ENCODE assay signal across 10 cellular contexts in genomic region chr10:119090026-119090808, GRCh38. TPM values are rescaled to one million over a fixed set of nuclear protein-coding genes. Genes with fewer than 3 reads are reported as not detected.
DNase-seq lines count a peak whose midpoint lies in the region; ATAC-seq and TF ChIP-seq lines count a peak whose summit lies in the region.
"Had no signal": no experiment of that assay in that cellular context is flagged by ENCODE, and none has a peak within 500 bp of the region (broad histone marks: within the 10 kb centered on the region; RNA-seq: fewer than 3 reads in every experiment).

No MANE protein-coding gene starts in this region.

- CTCF ChIA-PET in MCF 10A (lab: Yijun Ruan, JAX) = interaction anchor here (0.7 kb wide), 1 partner anchor 24 kb away, joined by 3 read pairs; no protein-coding TSS in a partner anchor

- intact Hi-C loops in MCF 10A (cut with micrococcal nuclease) (no loop called here), breast epithelium (cut with DNase I; ENCODE audit: low total_unique reads) (no loop called here), transverse colon (cut with DNase I; ENCODE audit: low total_unique reads) (no loop called here)

- no peak for DNase-seq in MCF 10A (ENCODE audit: unreplicated experiment)
- no peak for DNase-seq in breast epithelium (ENCODE audit: low spot score in 2 of 2)
- peak; percentile 46 for DNase-seq in T-helper 22 cell (ENCODE audit: low read depth)
- peak; percentile 56 to 65 for DNase-seq in erythroblast (lab: John Stamatoyannopoulos, UW)
- DNase-seq in transverse colon = peak; percentile 66
- no peak for DNase-seq in MG63
- no peak for DNase-seq in NCI-H1417 (lab: John Stamatoyannopoulos, UW)
- DNase-seq: NCI-H1930 had no signal

- H3K36me3 Mint-ChIP-seq in MCF 10A (ENCODE audit: insufficient read depth, unreplicated experiment) = no peaks in the 10 kb centered on the region

- peak overlapping the region; percentile 49 for H3K27ac Mint-ChIP-seq in MCF 10A (ENCODE audit: low read depth, unreplicated experiment)

- H3K36me3 ChIP-seq in breast epithelium (no peaks in the 10 kb centered on the region), transverse colon (no peaks in the 10 kb centered on the region), MG63 (no peaks in the 10 kb centered on the region)

- WGBS in transverse colon (ENCODE audit: low coverage in 1 of 2), 2 donors = 39 to 49% methylated on average over 9 to 13 of the region's 13 CpGs

- TF ChIP-seq EP300 in transverse colon (IDR thresholded peaks at IDR 0.05; ENCODE audit: low read depth) = no peak

- ATAC-seq in HG02610 (IDR thresholded peaks at IDR 0.05; ENCODE audit: unreplicated experiment) = no peak

- H3K27ac ChIP-seq in breast epithelium (no peak overlapping the region), transverse colon (peak overlapping the region; percentile 71 to 87 (median 81))

- in situ Hi-C loops in transverse colon (cut with MboI; ENCODE audit: low pct_ligation_motif_present in 1 of 4, low pct_unique_long_range_greater_than_20kb in 1 of 4, low sequenced_read_pairs in 3 of 4) = no loop called here

- TF ChIP-seq CTCF in MCF 10A (IDR thresholded peaks at IDR 0.05; ENCODE audit: unreplicated experiment) (no peak), breast epithelium (IDR thresholded peaks at IDR 0.05) (no peak), transverse colon (IDR thresholded peaks at IDR 0.05) (peak in 2 of 5 experiments; percentile 15 to 24)

- POLR2A ChIA-PET in MCF 10A (lab: Yijun Ruan, JAX) = interaction anchor here (0.6 to 2.9 kb wide), 13 partner anchors 8 to 567 kb away, joined by 3 to 21 read pairs (median 3); partner anchors contain the start of genes DENND10, EIF3A and NANOS1

- TF ChIP-seq POLR2A in breast epithelium (IDR thresholded peaks at IDR 0.05) (no peak), erythroblast (IDR thresholded peaks at IDR 0.05; ENCODE audit: low read length) (no peak), transverse colon (IDR thresholded peaks at IDR 0.05) (no peak)

- H3K27me3 ChIP-seq in breast epithelium (no peaks in the 10 kb centered on the region), transverse colon (no peaks in the 10 kb centered on the region), MG63 (no peaks in the 10 kb centered on the region)

- H3K9me3 Mint-ChIP-seq in MCF 10A (ENCODE audit: unreplicated experiment) = peaks cover 4% of the 10 kb centered on the region
- H3K9me3 Mint-ChIP-seq: neural crest cell had no signal

- peaks cover 20% of the 10 kb centered on the region for H3K4me1 Mint-ChIP-seq in MCF 10A (ENCODE audit: insufficient read depth, unreplicated experiment)

- no TSS peak for BruUV-seq in MCF 10A (replicated peaks; lab: Mats Ljungman, UMichigan)

- H3K4me1 ChIP-seq in breast epithelium = no peaks in the 10 kb centered on the region
- H3K4me1 ChIP-seq in transverse colon = peaks cover 0 to 14% (median 6%) of the 10 kb centered on the region in 4 donors

- H3K9me3 ChIP-seq in breast epithelium (no peaks in the 10 kb centered on the region), transverse colon (no peaks in the 10 kb centered on the region), MG63 (no peaks in the 10 kb centered on the region)

- no peak overlapping the region for H3K4me3 Mint-ChIP-seq in MCF 10A (ENCODE audit: unreplicated experiment)
- H3K4me3 Mint-ChIP-seq: neural crest cell had no signal

- no peaks in the 10 kb centered on the region for H3K27me3 Mint-ChIP-seq in MCF 10A (ENCODE audit: insufficient read depth, unreplicated experiment)

- no peak overlapping the region for H3K4me3 ChIP-seq in breast epithelium
- no peak overlapping the region for H3K4me3 ChIP-seq in transverse colon
- H3K4me3 ChIP-seq in MG63 = no peak overlapping the region

RNA-seq across cellular contexts. Expression of gene EIF3A, which starts 9.6 kb away (rescaled TPM):
- total RNA-seq in MCF 10A (2022) (190 and 226 TPM in 2 replicates), breast epithelium (100 to 1,000 TPM; 117 to 166 (median 124) TPM), transverse colon (100 to 1,000 TPM in 2 of 4 donors, 10 to 100 TPM in 2; 68.1 to 119 (median 99.6) TPM)
- total RNA-seq in MG63 (2014; rRNA removed; shearing (Covaris generic); ENCODE audit: low replicate concordance) = 31.1 and 54.9 TPM in 2 replicates

RNA-seq across cellular contexts. Expression of gene DENND10, which starts 13.7 kb away (rescaled TPM):
- total RNA-seq in MCF 10A (2022) = 27.2 and 35.3 TPM in 2 replicates
- total RNA-seq in breast epithelium = 10 to 100 TPM; 33.8 to 55.0 (median 37.3) TPM
- total RNA-seq in transverse colon = 100 to 1,000 TPM in 1 of 4 donors, 10 to 100 TPM in 3; 57.1 to 103 (median 59.9) TPM
- 24.4 and 34.0 TPM in 2 replicates for total RNA-seq in MG63 (2014; rRNA removed; shearing (Covaris generic); ENCODE audit: low replicate concordance)

Comparison
In these comparisons a context has a peak if more than half of its experiments do, and no peak if none do; other contexts are left out.
1. DNase-seq: peak in T-helper 22 cell (single experiment), erythroblast (2 of 2) and transverse colon (single experiment); none in MCF 10A (single experiment), breast epithelium (0 of 2), MG63 (single experiment) and NCI-H1417 (0 of 3).
2. H3K27ac ChIP-seq: peak in transverse colon (4 of 4); none in breast epithelium (0 of 2).